Comparison of ENCODE assay signal across 8 cellular contexts in the genomic region with DNA sequence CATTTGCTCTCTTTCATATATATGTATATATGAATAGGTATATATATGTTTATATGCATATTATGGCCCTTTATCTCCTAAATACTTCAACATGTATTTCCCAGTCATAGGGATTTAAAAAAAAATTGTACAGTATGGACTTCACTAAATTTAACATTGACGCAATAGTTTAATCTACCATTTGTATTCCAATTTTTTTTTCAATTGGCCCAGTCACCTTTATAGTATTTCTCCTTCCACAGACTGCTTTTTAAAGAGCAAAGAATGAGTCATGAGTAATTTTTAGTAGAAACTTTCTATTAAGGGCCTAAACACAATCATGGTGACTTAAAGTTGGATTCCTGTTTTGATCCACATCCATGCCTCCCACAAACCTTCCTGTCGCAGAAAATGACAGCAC. TPM values are rescaled to one million over a fixed set of nuclear protein-coding genes. Genes with fewer than 3 reads are reported as not detected.
A peak's percentile ranks its signal among the peaks of the same experiment; 100 is the strongest.
DNase-seq lines count a peak whose midpoint lies in the region; ATAC-seq and TF ChIP-seq lines count a peak whose summit lies in the region.
"Had no signal": no experiment of that assay in that cellular context is flagged by ENCODE, and none has a peak within 500 bp of the region (broad histone marks: within the 10 kb centered on the region; RNA-seq: fewer than 3 reads in every experiment).

No MANE protein-coding gene starts in this region.

- H3K27me3 ChIP-seq in heart right ventricle, result no peaks in the 10 kb centered on the region
- H3K27me3 ChIP-seq in subcutaneous abdominal adipose tissue (ENCODE audit: control insufficient read depth in 5 of 5, insufficient read depth in 4 of 5, low read length in 5 of 5), result no peaks in the 10 kb centered on the region

- WGBS in heart right ventricle, 2 donors, result 32 to 43% methylated on average over 2 of the region's 2 CpGs

- H3K9me3 ChIP-seq in heart right ventricle, result no peaks in the 10 kb centered on the region
- H3K9me3 ChIP-seq in subcutaneous abdominal adipose tissue (ENCODE audit: control insufficient read depth in 5 of 5, low read length in 5 of 5), result no peaks in the 10 kb centered on the region

- peak overlapping the region in 1 of 5 donors; percentile 60 for H3K9ac ChIP-seq in subcutaneous abdominal adipose tissue (ENCODE audit: low read length in 5 of 5)

- H3K4me1 ChIP-seq in heart right ventricle (peaks cover 4 to 69% (median 35%) of the 10 kb centered on the region in 9 donors), subcutaneous abdominal adipose tissue (ENCODE audit: control insufficient read depth in 5 of 5, insufficient read depth in 5 of 5, low read length in 5 of 5) (peaks cover 0 to 11% (median 6%) of the 10 kb centered on the region in 5 donors)

- ATAC-seq in heart right ventricle, result peak; percentile 62 to 94 (median 84)

- DNase-seq in HCEC 1CT, result peak; percentile 85
- peak; percentile 69 for DNase-seq in astrocyte of the hippocampus (ENCODE audit: low read depth, low spot score)
- DNase-seq in heart right ventricle, result no peak
- no peak for DNase-seq in NCI-H510A (lab: John Stamatoyannopoulos, UW)
- no peak for DNase-seq in LoVo (ENCODE audit: low spot score)
- no peak for DNase-seq in MV-4-11 (lab: John Stamatoyannopoulos, UW)
- DNase-seq: NCI-H1092 had no signal

- intact Hi-C loops in heart right ventricle (cut with DNase I), result no loop called here

- H3K36me3 ChIP-seq in heart right ventricle, result no peaks in the 10 kb centered on the region
- H3K36me3 ChIP-seq in subcutaneous abdominal adipose tissue (ENCODE audit: control insufficient read depth in 5 of 5, insufficient read depth in 5 of 5, low read length in 5 of 5), result no peaks in the 10 kb centered on the region

- TF ChIP-seq CTCF in heart right ventricle (IDR thresholded peaks at IDR 0.05), result no peak

- H3K4me3 ChIP-seq in heart right ventricle (no peak overlapping the region), subcutaneous abdominal adipose tissue (ENCODE audit: low read depth in 1 of 5, low read length in 5 of 5) (no peak overlapping the region)

- peak overlapping the region in 9 of 10 donors; percentile 12 to 84 (median 69) for H3K27ac ChIP-seq in heart right ventricle
- peak overlapping the region; percentile 30 for H3K27ac ChIP-seq in subcutaneous abdominal adipose tissue (ENCODE audit: low read depth, low read length)

RNA-seq across cellular contexts. Expression of a gene that starts 20.5 kb away (rescaled TPM):
- total RNA-seq in heart right ventricle, result 100 to 1,000 TPM; 124 to 252 (median 219) TPM
- polyA plus RNA-seq in heart right ventricle, result 10 to 100 TPM; 27.5 to 29.7 TPM

Comparison
In these comparisons a context has a peak if more than half of its experiments do, and no peak if none do; other contexts are left out.
1. DNase-seq: peak in HCEC 1CT (single experiment) and astrocyte of the hippocampus (single experiment); none in heart right ventricle (0 of 2), NCI-H510A (single experiment), LoVo (single experiment) and MV-4-11 (single experiment).